8 cellular contexts compared by ENCODE assay signal in genomic region chr20:49712918-49713778, GRCh38. TPM values are rescaled to one million over a fixed set of nuclear protein-coding genes. Genes with fewer than 3 reads are reported as not detected.
DNase-seq lines count a peak whose midpoint lies in the region; ATAC-seq and TF ChIP-seq lines count a peak whose summit lies in the region.

No MANE protein-coding gene starts in this region.

- H3K9me3 Mint-ChIP-seq in WTC11: no peaks in the 10 kb centered on the region

- TF ChIP-seq RAD21 in Ishikawa (IDR thresholded peaks at IDR 0.05; ENCODE audit: low read depth): no peak

- H3K18ac ChIP-seq in mesendoderm (ENCODE audit: low read length): peak overlapping the region; percentile 89

- H3K4me3 ChIP-seq in DOHH2 (ENCODE audit: low read length): peak overlapping the region; percentile 94
- H3K4me3 ChIP-seq in mesendoderm (ENCODE audit: low read length): peak overlapping the region; percentile 70
- H3K4me3 ChIP-seq in suprapubic skin: peak overlapping the region; percentile 97

- H4K20me1 ChIP-seq in DOHH2 (ENCODE audit: control insufficient read depth, insufficient read depth, low read depth, low read length): peaks cover 8% of the 10 kb centered on the region; the same call in 1 of the 2 replicates

- no peak overlapping the region for H4K8ac ChIP-seq in mesendoderm (ENCODE audit: low read depth, low read length)

- DNase-seq in WTC11 (ENCODE audit: low spot score) (peak; percentile 60), mesendoderm (peak; percentile 60), suprapubic skin (ENCODE audit: low spot score in 2 of 2) (peak; percentile 77 to 81)
- peak; percentile 9 for DNase-seq in effector CD8-positive, alpha-beta T cell (lab: John Stamatoyannopoulos, UW)

- peaks cover 51% of the 10 kb centered on the region for H3K4me1 Mint-ChIP-seq in WTC11

- H3K4me3 Mint-ChIP-seq in WTC11: peak overlapping the region; percentile 94

- no peak overlapping the region for H3K23ac ChIP-seq in mesendoderm (ENCODE audit: low read length)

- no peaks in the 10 kb centered on the region for H3K79me1 ChIP-seq in mesendoderm (ENCODE audit: low read length)

- H2AK5ac ChIP-seq in mesendoderm (ENCODE audit: low read length): no peak overlapping the region

- H3K56ac ChIP-seq in mesendoderm (ENCODE audit: low read length): peak overlapping the region; percentile 89

- H3K27me3 ChIP-seq in DOHH2 (ENCODE audit: control insufficient read depth, low read length) (no peaks in the 10 kb centered on the region), mesendoderm (ENCODE audit: insufficient read depth, low read length, poor library complexity) (no peaks in the 10 kb centered on the region), suprapubic skin (no peaks in the 10 kb centered on the region)

- CTCF ChIA-PET in WTC11 (lab: Charles Lee): interaction anchor here (0.5 to 2.1 kb wide), 6 partner anchors 54 to 204 kb away, joined by 3 to 8 read pairs (median 4); no protein-coding TSS in a partner anchor

- H3K4ac ChIP-seq in mesendoderm (ENCODE audit: low read depth, low read length): peak overlapping the region; percentile 5

- POLR2A ChIA-PET in WTC11 (lab: Charles Lee): interaction anchor here (0.6 to 2.0 kb wide), 3 partner anchors 19 to 451 kb away, joined by 3 to 8 read pairs (median 3); no protein-coding TSS in a partner anchor

- H3K9me3 ChIP-seq in DOHH2 (ENCODE audit: control insufficient read depth, insufficient read depth, low read length) (no peaks in the 10 kb centered on the region), suprapubic skin (no peaks in the 10 kb centered on the region)

- H3K4me2 ChIP-seq in DOHH2 (ENCODE audit: low read length): peak overlapping the region; percentile 80
- H3K4me2 ChIP-seq in mesendoderm (ENCODE audit: low read length): peak overlapping the region; percentile 70

- no peaks in the 10 kb centered on the region for H3K27me3 Mint-ChIP-seq in WTC11 (ENCODE audit: low read depth)

- H3F3A ChIP-seq in DOHH2 (ENCODE audit: control insufficient read depth, insufficient read depth): peaks cover 4% of the 10 kb centered on the region; the same call in 1 of the 2 replicates

- peak overlapping the region; percentile 94 for H3K27ac Mint-ChIP-seq in WTC11

- peaks cover 60% of the 10 kb centered on the region for H3K79me2 ChIP-seq in DOHH2 (ENCODE audit: control insufficient read depth, low read length)
- H3K79me2 ChIP-seq in mesendoderm (ENCODE audit: control insufficient read depth, insufficient read depth, low read length): peaks cover 46% of the 10 kb centered on the region

- no peak for TF ChIP-seq EP300 in Ishikawa (IDR thresholded peaks at IDR 0.05; ENCODE audit: borderline replicate concordance)
- TF ChIP-seq EP300 in suprapubic skin (IDR thresholded peaks at IDR 0.05): no peak

- H2BK5ac ChIP-seq in mesendoderm (ENCODE audit: low read length): peak overlapping the region; percentile 23

- H3K27ac ChIP-seq in DOHH2 (ENCODE audit: low read depth, low read length): peak overlapping the region; percentile 62
- peak overlapping the region; percentile 77 for H3K27ac ChIP-seq in mesendoderm (ENCODE audit: low read depth, low read length)
- H3K27ac ChIP-seq in suprapubic skin: peak overlapping the region; percentile 93

- no peaks in the 10 kb centered on the region for H3K9me2 ChIP-seq in DOHH2 (replicated peaks; ENCODE audit: control insufficient read depth, low read length)

- no CpG with 5 or more reads among the region's 78 CpGs for WGBS in mesendoderm (ENCODE audit: extremely low coverage, insufficient coverage, low lambda C conversion rate)
- WGBS in suprapubic skin: under 1% methylated on average over 55 of the region's 78 CpGs

- H3K9ac ChIP-seq in mesendoderm (ENCODE audit: low read length): peak overlapping the region; percentile 82

- peak overlapping the region; percentile 74 for H2BK120ac ChIP-seq in mesendoderm (ENCODE audit: low read depth, low read length)

- no peak overlapping the region for H2BK15ac ChIP-seq in mesendoderm (replicated peaks; ENCODE audit: low read depth)

- H3K36me3 ChIP-seq in DOHH2 (ENCODE audit: control insufficient read depth, low read length): peaks cover 11% of the 10 kb centered on the region
- no peaks in the 10 kb centered on the region for H3K36me3 ChIP-seq in mesendoderm (ENCODE audit: control insufficient read depth, insufficient read depth, low read length)
- no peaks in the 10 kb centered on the region for H3K36me3 ChIP-seq in suprapubic skin

- peak in 1 of 2 donors; percentile 63 for TF ChIP-seq POLR2A in suprapubic skin (IDR thresholded peaks at IDR 0.05)

- ATAC-seq in GM21529 (IDR thresholded peaks at IDR 0.05; ENCODE audit: unreplicated experiment) (peak; percentile 36), WTC11 (peak; percentile 17), HG03469 (IDR thresholded peaks at IDR 0.05; ENCODE audit: unreplicated experiment) (no peak)

- no peak overlapping the region for H4K5ac ChIP-seq in mesendoderm (ENCODE audit: low read length)

- TF ChIP-seq CTCF in DOHH2 (IDR thresholded peaks at IDR 0.05; ENCODE audit: low read depth, low read length, poor library complexity, severe bottlenecking) (no peak), WTC11 (IDR thresholded peaks at IDR 0.05) (no peak), suprapubic skin (IDR thresholded peaks at IDR 0.05) (peak in 1 of 2 donors; percentile 14)

- H3K36me3 Mint-ChIP-seq in WTC11: no peaks in the 10 kb centered on the region

- H3K4me1 ChIP-seq in DOHH2 (ENCODE audit: control insufficient read depth, low read length) (peaks cover 54% of the 10 kb centered on the region), mesendoderm (ENCODE audit: control insufficient read depth, low read depth, low read length) (no peaks in the 10 kb centered on the region), suprapubic skin (peaks cover 44% of the 10 kb centered on the region)

TF ChIP-seq in Ishikawa, 13 proteins besides CTCF, POLR2A, EP300 and RAD21:
- TF ChIP-seq ZBTB7A (IDR thresholded peaks at IDR 0.05; ENCODE audit: low read depth) (peak; percentile 85), TCF12 (IDR thresholded peaks at IDR 0.05; ENCODE audit: low read depth) (no peak)

TF ChIP-seq in WTC11, 78 proteins besides CTCF, POLR2A, EP300 and RAD21:
- TF ChIP-seq SMAD3 (CRISPR knock-in tag; IDR thresholded peaks at IDR 0.05; ENCODE audit: borderline replicate concordance): no peak
- 0 out of 2 replicates have a peak, but pooled peaks have one; percentile 18 for TF ChIP-seq TP53 (CRISPR knock-in tag; IDR thresholded peaks at IDR 0.05)
- TF ChIP-seq HMGXB4 (CRISPR knock-in tag; IDR thresholded peaks at IDR 0.05): peak; percentile 69
- TF ChIP-seq ZNF121 (CRISPR knock-in tag; IDR thresholded peaks at IDR 0.05): peak; percentile 52; the same call in 1 of the 2 replicates

RNA-seq across cellular contexts. Expression of gene B4GALT5, which starts 0.5 kb away (rescaled TPM):
- total RNA-seq in WTC11 (2021) (62.4 to 71.5 TPM (median 69.4 TPM) in 3 replicates), suprapubic skin (10 to 100 TPM in 2 of 4 donors, 1 to 10 TPM in 2; 8.8 to 12.7 (median 10.1) TPM)
- polyA plus RNA-seq in mesendoderm (2013, experiment 1 of 2): 59.6 TPM
- 60.6 TPM for polyA plus RNA-seq in mesendoderm (2013, experiment 2 of 2)

Comparison
In these comparisons a context has a peak if more than half of its experiments do, and no peak if none do; other contexts are left out.
1. DNase-seq: peak in every context shown above with its lines; median percentile 79 in suprapubic skin; 60 in WTC11; 60 in mesendoderm; 9 in effector CD8-positive, alpha-beta T cell.